Comparison of ENCODE assay signal across 34 cellular contexts in genomic region chrX:125678258-125678657, GRCh38.
"Had no signal": no experiment of that assay in that cellular context is flagged by ENCODE, and none has a peak within 500 bp of the region (broad histone marks: within the 10 kb centered on the region; RNA-seq: fewer than 3 reads in every experiment).

No MANE protein-coding gene starts in this region.

- H3K36me3 ChIP-seq: MG63 had no signal

- H3K4me3 ChIP-seq: MG63 had no signal

- DNase-seq: Kasumi-1, MG63, MM.1S, MV-4-11, NCI-H1048, NCI-H1092, NCI-H1092 treated with DMSO at 0.1 percent for 48 hours, NCI-H1105, NCI-H1105 treated with DMSO at 0.1 percent for 48 hours, NCI-H1417, NCI-H1417 treated with DMSO at 0.1 percent for 48 hours, NCI-H1436, NCI-H1436 treated with DMSO at 0.1 percent for 48 hours, NCI-H146, NCI-H1694, NCI-H1694 treated with DMSO at 0.1 percent for 48 hours, NCI-H187, NCI-H187 treated with DMSO at 0.1 percent for 48 hours, NCI-H1930, NCI-H2029, NCI-H2029 treated with DMSO at 0.1 percent for 48 hours, NCI-H2081, NCI-H2081 treated with DMSO at 0.1 percent for 48 hours, NCI-H2107, NCI-H2171, NCI-H2171 treated with DMSO at 0.1 percent for 48 hours, NCI-H2227 treated with DMSO at 0.1 percent for 48 hours, NCI-H226, NCI-H345, NCI-H446, NCI-H446 treated with DMSO at 0.1 percent for 48 hours, NCI-H510A, NCI-H510A treated with DMSO at 0.1 percent for 48 hours, NCI-H524 had no signal

- H3K27me3 ChIP-seq: MG63 had no signal

- H3K9me3 ChIP-seq: MG63 had no signal
